Comparison of ENCODE assay signal across 8 cellular contexts in the genomic region with DNA sequence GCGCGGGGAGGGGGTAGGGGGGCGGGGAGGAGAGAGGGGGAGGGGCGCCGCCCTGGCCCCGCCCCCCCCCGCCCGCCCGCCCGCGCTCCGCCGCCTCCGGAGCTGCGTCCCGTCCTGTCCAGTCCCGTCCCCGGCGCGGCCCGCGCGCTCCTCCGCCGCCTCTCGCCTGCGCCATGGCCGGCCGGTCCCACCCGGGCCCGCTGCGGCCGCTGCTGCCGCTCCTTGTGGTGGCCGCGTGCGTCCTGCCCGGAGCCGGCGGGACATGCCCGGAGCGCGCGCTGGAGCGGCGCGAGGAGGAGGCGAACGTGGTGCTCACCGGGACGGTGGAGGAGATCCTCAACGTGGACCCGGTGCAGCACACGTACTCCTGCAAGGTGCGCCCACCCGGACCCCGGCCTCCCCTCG. TPM values are rescaled to one million over a fixed set of nuclear protein-coding genes. Genes with fewer than 3 reads are reported as not detected.
DNase-seq lines count a peak whose midpoint lies in the region; ATAC-seq and TF ChIP-seq lines count a peak whose summit lies in the region.

A gene (plus strand): TSS at position 121 of the 405 bp plus-strand sequence. CDS start 53 bp downstream, at position 174.

- no peaks in the 10 kb centered on the region for H3K9me3 ChIP-seq in heart right ventricle

- H3K9me3 Mint-ChIP-seq in activated T-helper 17 cell treated with anti-CD3 and anti-CD28 coated beads, Interleukin-2, amount 50 U/mL, for 72 hours, result no peaks in the 10 kb centered on the region

- peaks cover 0 to 3% (median 0%) of the 10 kb centered on the region in 9 donors for H3K36me3 ChIP-seq in heart right ventricle

- H3K4me1 Mint-ChIP-seq in activated T-helper 17 cell treated with anti-CD3 and anti-CD28 coated beads, Interleukin-2, amount 50 U/mL, for 72 hours, result no peaks in the 10 kb centered on the region

- H3K27me3 Mint-ChIP-seq in activated T-helper 17 cell treated with anti-CD3 and anti-CD28 coated beads, Interleukin-2, amount 50 U/mL, for 72 hours, result peaks cover 3% of the 10 kb centered on the region

- peak; percentile 51 for DNase-seq in CD1c-positive myeloid dendritic cell (ENCODE audit: extremely low spot score)
- DNase-seq in heart right ventricle, result peak in 1 of 2 donors; percentile 70
- no peak for DNase-seq in renal cortical epithelial cell (ENCODE audit: low read depth)
- DNase-seq in NCI-H524 treated with DMSO at 0.1 percent for 48 hours (lab: John Stamatoyannopoulos, UW), result no peak
- DNase-seq in SHP77 treated with DMSO at 0.1 percent for 48 hours (lab: John Stamatoyannopoulos, UW), result no peak

- 0 to 1% methylated on average over 29 to 51 of the region's 58 CpGs for WGBS in heart right ventricle, 2 donors

- H3K36me3 Mint-ChIP-seq in activated T-helper 17 cell treated with anti-CD3 and anti-CD28 coated beads, Interleukin-2, amount 50 U/mL, for 72 hours (ENCODE audit: low read depth), result no peaks in the 10 kb centered on the region

- peaks cover 0 to 39% (median 0%) of the 10 kb centered on the region in 7 donors for H3K27me3 ChIP-seq in heart right ventricle

- peak within 1 kb of the TSS; percentile 43 for H3K4me3 Mint-ChIP-seq in activated T-helper 17 cell treated with anti-CD3 and anti-CD28 coated beads, Interleukin-2, amount 50 U/mL, for 72 hours

- intact Hi-C loops in heart right ventricle (cut with DNase I), result loop anchor here in 3 of 10 donors (5.0 to 10.0 kb wide), 4 partner anchors 42 to 275 kb away; a partner anchor contains a TSS

- peak within 1 kb of the TSS; percentile 63 to 95 (median 78) for H3K4me3 ChIP-seq in heart right ventricle

- peak; percentile 47 for ATAC-seq in GM19324 (IDR thresholded peaks at IDR 0.05; ENCODE audit: low FRiP score, unreplicated experiment)
- ATAC-seq in HG03354 (IDR thresholded peaks at IDR 0.05; ENCODE audit: poor library complexity, severe bottlenecking, unreplicated experiment), result peak; percentile 28
- ATAC-seq in activated T-helper 17 cell treated with anti-CD3 and anti-CD28 coated beads, Interleukin-2, amount 50 U/mL, for 72 hours (replicated peaks), result peak; percentile 23
- peak in 7 of 8 donors; percentile 18 to 66 (median 35) for ATAC-seq in heart right ventricle

- peaks cover 19 to 56% (median 28%) of the 10 kb centered on the region in 9 donors for H3K4me1 ChIP-seq in heart right ventricle

- H3K27ac ChIP-seq in heart right ventricle, result peak within 1 kb of the TSS; percentile 70 to 98 (median 96)

- no peak within 1 kb of the TSS for H3K27ac Mint-ChIP-seq in activated T-helper 17 cell treated with anti-CD3 and anti-CD28 coated beads, Interleukin-2, amount 50 U/mL, for 72 hours

- no peak for TF ChIP-seq CTCF in heart right ventricle (IDR thresholded peaks at IDR 0.05)

RNA-seq across cellular contexts. Expression of the gene that starts here (rescaled TPM):
- 10 to 100 TPM; 12.1 to 87.6 TPM for total RNA-seq in activated T-helper 17 cell treated with anti-CD3 and anti-CD28 coated beads, Interleukin-2, amount 50 U/mL, for 72 hours
- total RNA-seq in heart right ventricle (10 to 100 TPM; 12.7 to 33.9 (median 18.3) TPM), renal cortical epithelial cell (353 and 1,083 TPM in 2 replicates)
- polyA plus RNA-seq in heart right ventricle, result 10 to 100 TPM; 11.5 to 30.7 TPM
